In the genomic region with DNA sequence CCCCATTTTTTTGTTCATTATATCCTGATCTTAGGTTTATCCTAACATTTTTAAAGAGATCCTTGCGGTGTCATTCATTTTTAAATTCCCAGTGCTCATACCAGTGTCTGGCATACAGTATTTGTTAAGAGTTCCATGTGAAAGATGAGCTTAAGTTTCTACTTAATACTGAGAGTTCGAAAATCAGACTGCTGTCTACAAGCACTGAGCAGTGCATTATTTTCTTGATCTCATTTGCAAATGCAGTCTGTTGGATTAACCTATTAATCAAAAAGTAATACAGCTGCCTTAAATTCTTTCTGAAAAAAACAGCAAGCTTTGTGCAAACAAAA, we compare ENCODE assay signal across 8 cellular contexts. TPM values are rescaled to one million over a fixed set of nuclear protein-coding genes. Genes with fewer than 3 reads are reported as not detected.
A peak's percentile ranks its signal among the peaks of the same experiment; 100 is the strongest.
DNase-seq lines count a peak whose midpoint lies in the region; ATAC-seq and TF ChIP-seq lines count a peak whose summit lies in the region.

No MANE protein-coding gene starts in this region.

- H3K36me3 Mint-ChIP-seq in T-helper 1 cell treated with Interleukin-12 subunit alpha and Interleukin-12 subunit beta and Interleukin-4 antibody, amounts not matched to agents 30 μg/mL and 1 μg/mL, for 36 hours (ENCODE audit: low read depth) = peaks cover 4% of the 10 kb centered on the region
- H3K36me3 Mint-ChIP-seq in activated B cell treated with CpG ODN at 0.5 μM for 24 hours (ENCODE audit: low read depth) = peaks cover 19% of the 10 kb centered on the region

- no peak for DNase-seq in T-helper 1 cell
- DNase-seq in activated B cell treated with CpG ODN at 0.5 μM for 24 hours = no peak
- no peak for DNase-seq in hepatocyte (ENCODE audit: low spot score)
- DNase-seq in stimulated activated naive CD8-positive, alpha-beta T cell treated with anti-CD3 and anti-CD28 coated beads, Interleukin-15, Interleukin-2, amounts not matched to agents 100 U/mL and 50 U/mL, for 24 hours = no peak
- DNase-seq in NCI-H146 (lab: John Stamatoyannopoulos, UW) = no peak
- DNase-seq in NCI-H82 (lab: John Stamatoyannopoulos, UW) = no peak

- 43% methylated on average over 2 of the region's 2 CpGs for WGBS in hepatocyte (ENCODE audit: low lambda C conversion rate, missing lambda C conversion rate)

- H3K27ac Mint-ChIP-seq in T-helper 1 cell treated with Interleukin-12 subunit alpha and Interleukin-12 subunit beta and Interleukin-4 antibody, amounts not matched to agents 30 μg/mL and 1 μg/mL, for 36 hours = no peak overlapping the region
- H3K27ac Mint-ChIP-seq in activated B cell treated with CpG ODN at 0.5 μM for 24 hours = peak overlapping the region; percentile 89

- peak overlapping the region; percentile 93 for H3K4me3 ChIP-seq in hepatocyte

- CTCF ChIA-PET in activated B cell treated with CpG ODN at 0.5 μM for 24 hours (lab: Charles Lee) = interaction anchor here (1.5 kb wide), 1 partner anchor 63 kb away, joined by 11 read pairs; no protein-coding TSS in a partner anchor

- peak overlapping the region; percentile 90 for H3K4me2 ChIP-seq in hepatocyte

- peaks cover 10% of the 10 kb centered on the region for H3K4me1 Mint-ChIP-seq in T-helper 1 cell treated with Interleukin-12 subunit alpha and Interleukin-12 subunit beta and Interleukin-4 antibody, amounts not matched to agents 30 μg/mL and 1 μg/mL, for 36 hours (ENCODE audit: low read depth)
- peaks cover 13% of the 10 kb centered on the region for H3K4me1 Mint-ChIP-seq in activated B cell treated with CpG ODN at 0.5 μM for 24 hours

- TF ChIP-seq CTCF in activated B cell treated with CpG ODN at 0.5 μM for 24 hours (IDR thresholded peaks at IDR 0.05) = no peak
- no peak for TF ChIP-seq CTCF in hepatocyte (IDR thresholded peaks at IDR 0.05; ENCODE audit: poor library complexity)

- H3K4me3 Mint-ChIP-seq in T-helper 1 cell treated with Interleukin-12 subunit alpha and Interleukin-12 subunit beta and Interleukin-4 antibody, amounts not matched to agents 30 μg/mL and 1 μg/mL, for 36 hours = peak overlapping the region; percentile 93
- H3K4me3 Mint-ChIP-seq in activated B cell treated with CpG ODN at 0.5 μM for 24 hours = peak overlapping the region; percentile 97

- H3K27me3 ChIP-seq in hepatocyte = no peaks in the 10 kb centered on the region

- H3K36me3 ChIP-seq in hepatocyte (replicated peaks; ENCODE audit: insufficient read depth, low read depth) = no peaks in the 10 kb centered on the region

- H3K27me3 Mint-ChIP-seq in T-helper 1 cell treated with Interleukin-12 subunit alpha and Interleukin-12 subunit beta and Interleukin-4 antibody, amounts not matched to agents 30 μg/mL and 1 μg/mL, for 36 hours (ENCODE audit: low read depth) = no peaks in the 10 kb centered on the region
- no peaks in the 10 kb centered on the region for H3K27me3 Mint-ChIP-seq in activated B cell treated with CpG ODN at 0.5 μM for 24 hours

- peak overlapping the region; percentile 91 for H3K27ac ChIP-seq in hepatocyte

- H2AFZ ChIP-seq in hepatocyte = peak overlapping the region; percentile 100

- ATAC-seq in HG02981 (IDR thresholded peaks at IDR 0.05; ENCODE audit: unreplicated experiment) (peak; percentile 29), activated B cell treated with CpG ODN at 0.5 μM for 24 hours (ENCODE audit: low read depth) (peak; percentile 9)
- ATAC-seq in stimulated activated naive CD8-positive, alpha-beta T cell treated with anti-CD3 and anti-CD28 coated beads, Interleukin-15, Interleukin-2, amounts not matched to agents 100 U/mL and 50 U/mL, for 24 hours = peak; percentile 7

- H3K9me3 Mint-ChIP-seq in T-helper 1 cell treated with Interleukin-12 subunit alpha and Interleukin-12 subunit beta and Interleukin-4 antibody, amounts not matched to agents 30 μg/mL and 1 μg/mL, for 36 hours = no peaks in the 10 kb centered on the region
- H3K9me3 Mint-ChIP-seq in activated B cell treated with CpG ODN at 0.5 μM for 24 hours = no peaks in the 10 kb centered on the region

- H3K4me1 ChIP-seq in hepatocyte (ENCODE audit: insufficient read depth) = peaks cover 5% of the 10 kb centered on the region

- H3K79me2 ChIP-seq in hepatocyte = no peaks in the 10 kb centered on the region

- no peaks in the 10 kb centered on the region for H3K9me3 ChIP-seq in hepatocyte (ENCODE audit: low read depth)

- intact Hi-C loops in activated B cell treated with CpG ODN at 0.5 μM for 24 hours (cut with micrococcal nuclease) = loop anchor here (10.0 kb wide), 1 partner anchor 59 kb away; no protein-coding TSS in a partner anchor

- no peaks in the 10 kb centered on the region for H3K9me2 ChIP-seq in hepatocyte (replicated peaks; ENCODE audit: insufficient read depth)

- POLR2A ChIA-PET in activated B cell treated with CpG ODN at 0.5 μM for 24 hours (lab: Charles Lee) = interaction anchor here (0.6 to 1.6 kb wide), 11 partner anchors 27 to 1488 kb away, joined by 3 to 34 read pairs (median 4); a partner anchor contains a TSS

- no peaks in the 10 kb centered on the region for H4K20me1 ChIP-seq in hepatocyte (ENCODE audit: insufficient read depth, poor library complexity, severe bottlenecking)

RNA-seq across cellular contexts. Expression of a gene that starts 0.7 kb away (rescaled TPM):
- total RNA-seq in activated B cell treated with CpG ODN at 0.5 μM for 24 hours = 4.8 and 5.6 TPM in 2 replicates
- total RNA-seq in hepatocyte = 5.7 and 5.9 TPM in 2 replicates
- 4.7 and 8.2 TPM in 2 replicates for polyA plus RNA-seq in hepatocyte

RNA-seq across cellular contexts. Expression of a gene that starts 31.8 kb away (rescaled TPM):
- total RNA-seq in activated B cell treated with CpG ODN at 0.5 μM for 24 hours = 193 and 214 TPM in 2 replicates
- 80.8 and 85.7 TPM in 2 replicates for total RNA-seq in hepatocyte
- 88.7 and 117 TPM in 2 replicates for polyA plus RNA-seq in hepatocyte

RNA-seq across cellular contexts. Expression of a gene that starts 43.9 kb away (rescaled TPM):
- total RNA-seq in activated B cell treated with CpG ODN at 0.5 μM for 24 hours (not detected in 2 replicates), hepatocyte (5.3 and 8.9 TPM in 2 replicates)
- 6.5 and 8.3 TPM in 2 replicates for polyA plus RNA-seq in hepatocyte
